ENCODE assay signal across 18 cellular contexts in the genomic region with DNA sequence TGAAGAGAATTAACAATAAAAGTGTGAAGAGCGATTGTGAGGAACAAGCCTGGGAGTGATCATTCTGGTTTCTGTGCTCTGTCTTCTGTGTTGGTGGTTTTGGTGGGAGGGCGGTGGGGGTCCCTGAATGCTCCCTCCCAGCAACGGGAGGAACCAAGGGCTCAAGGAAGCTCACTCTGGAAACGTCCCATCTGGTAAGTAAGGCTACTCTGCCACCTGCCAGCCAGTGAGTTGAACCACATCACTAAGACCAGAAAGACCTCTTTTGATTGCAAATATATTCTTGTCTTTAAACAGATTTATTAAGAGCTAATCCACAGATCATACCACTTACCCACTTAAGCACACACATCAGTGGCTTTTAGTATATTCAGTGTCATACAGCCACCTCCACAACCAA.
DNase-seq lines count a peak whose midpoint lies in the region; ATAC-seq and TF ChIP-seq lines count a peak whose summit lies in the region.
"Had no signal": no experiment of that assay in that cellular context is flagged by ENCODE, and none has a peak within 500 bp of the region (broad histone marks: within the 10 kb centered on the region; RNA-seq: fewer than 3 reads in every experiment).

No MANE protein-coding gene starts in this region.

- no peak overlapping the region for H2BK120ac ChIP-seq in mesenchymal stem cell (ENCODE audit: low read depth, low read length)

- no peak for ATAC-seq in activated T-helper 17 cell treated with anti-CD3 and anti-CD28 coated beads, Interleukin-2, amount 50 U/mL, for 72 hours (replicated peaks)
- ATAC-seq: pancreas had no signal

- no peak overlapping the region for H3K23ac ChIP-seq in mesenchymal stem cell (ENCODE audit: low read length in 2 of 2)

- H2AK5ac ChIP-seq in mesenchymal stem cell (ENCODE audit: low read length, severe bottlenecking) = no peak overlapping the region

- H3K27me3 Mint-ChIP-seq in activated T-helper 17 cell treated with anti-CD3 and anti-CD28 coated beads, Interleukin-2, amount 50 U/mL, for 72 hours = no peaks in the 10 kb centered on the region
- H3K27me3 Mint-ChIP-seq: activated naive CD8-positive, alpha-beta T cell treated with anti-CD3 and anti-CD28 coated beads, Interleukin-2, amount 10 ng/mL, durations not matched to agents 7 days and 5 days had no signal

- no peak overlapping the region for H4K8ac ChIP-seq in mesenchymal stem cell (ENCODE audit: low read length)

- H3K27ac Mint-ChIP-seq in activated T-helper 17 cell treated with anti-CD3 and anti-CD28 coated beads, Interleukin-2, amount 50 U/mL, for 72 hours = no peak overlapping the region
- H3K27ac Mint-ChIP-seq: activated naive CD8-positive, alpha-beta T cell treated with anti-CD3 and anti-CD28 coated beads, Interleukin-2, amount 10 ng/mL, durations not matched to agents 7 days and 5 days; activated T-helper 1 cell treated with anti-CD3 and anti-CD28 coated beads, Interleukin-12 subunit alpha, Interleukin-12 subunit beta, Interleukin-2, Interleukin-4 antibody, amounts not matched to agents 30 ng/mL and 10 ng/mL and 1 ng/mL, durations not matched to agents 14 hours and 24 hours and 36 hours; B cell had no signal

- TF ChIP-seq CTCF in AG09319 (IDR thresholded peaks at IDR 0.05; ENCODE audit: low read depth, low read length) = peak; percentile 26
- TF ChIP-seq CTCF in GM12872 (IDR thresholded peaks at IDR 0.05; ENCODE audit: insufficient read depth, low read depth, low read length) = 0 out of 3 replicates have a peak, but pooled peaks have one; percentile 10
- TF ChIP-seq CTCF in WERI-Rb-1 (IDR thresholded peaks at IDR 0.05; ENCODE audit: low read depth, low read length) = peak; percentile 52
- peak; percentile 30 for TF ChIP-seq CTCF in fibroblast of the aortic adventitia (IDR thresholded peaks at IDR 0.05; ENCODE audit: insufficient read depth, low read length)

- no peaks in the 10 kb centered on the region for H3K4me1 ChIP-seq in mesenchymal stem cell (ENCODE audit: control insufficient read depth, insufficient read depth, low read depth, low read length)
- H3K4me1 ChIP-seq: heart left ventricle, pancreas had no signal

- WGBS in mesenchymal stem cell = 89% methylated on average over 3 of the region's 4 CpGs

- H2AFZ ChIP-seq in mesenchymal stem cell (ENCODE audit: low read depth, low read length) = no peak overlapping the region

- H3K36me3 Mint-ChIP-seq in activated T-helper 17 cell treated with anti-CD3 and anti-CD28 coated beads, Interleukin-2, amount 50 U/mL, for 72 hours (ENCODE audit: low read depth) = peaks cover 36% of the 10 kb centered on the region

- H2BK15ac ChIP-seq in mesenchymal stem cell (ENCODE audit: low read depth, poor library complexity, severe bottlenecking) = no peak overlapping the region

- H3K4me1 Mint-ChIP-seq in activated T-helper 17 cell treated with anti-CD3 and anti-CD28 coated beads, Interleukin-2, amount 50 U/mL, for 72 hours = no peaks in the 10 kb centered on the region
- H3K4me1 Mint-ChIP-seq: activated naive CD8-positive, alpha-beta T cell treated with anti-CD3 and anti-CD28 coated beads, Interleukin-2, amount 10 ng/mL, durations not matched to agents 7 days and 5 days had no signal

- H3K18ac ChIP-seq in mesenchymal stem cell (ENCODE audit: low read depth in 1 of 2, low read length in 2 of 2) = no peak overlapping the region

- DNase-seq in AG09319 (ENCODE audit: extremely low read depth, low read depth) (no peak), WERI-Rb-1 (no peak), fibroblast of the aortic adventitia (ENCODE audit: low read depth) (peak; percentile 30), mesenchymal stem cell (no peak)
- no peak for DNase-seq in stimulated activated CD4-positive, alpha-beta T cell treated with anti-CD3 and anti-CD28 coated beads, Interleukin-4, amount 100 ng/mL, for 4 hours
- DNase-seq: activated naive CD8-positive, alpha-beta T cell treated with anti-CD3 and anti-CD28 coated beads, Interleukin-2, amount 10 ng/mL, durations not matched to agents 7 days and 5 days; heart left ventricle; NCI-H187; NCI-H226; pancreas; SHP77; T-helper 2 cell had no signal

- no peaks in the 10 kb centered on the region for H3K79me1 ChIP-seq in mesenchymal stem cell (replicated peaks; ENCODE audit: low read length, poor library complexity, severe bottlenecking)

- no peaks in the 10 kb centered on the region for H3K9me3 Mint-ChIP-seq in activated T-helper 17 cell treated with anti-CD3 and anti-CD28 coated beads, Interleukin-2, amount 50 U/mL, for 72 hours
- H3K9me3 Mint-ChIP-seq: activated naive CD8-positive, alpha-beta T cell treated with anti-CD3 and anti-CD28 coated beads, Interleukin-2, amount 10 ng/mL, durations not matched to agents 7 days and 5 days; activated T-helper 1 cell treated with anti-CD3 and anti-CD28 coated beads, Interleukin-12 subunit alpha, Interleukin-12 subunit beta, Interleukin-2, Interleukin-4 antibody, amounts not matched to agents 30 ng/mL and 10 ng/mL and 1 ng/mL, durations not matched to agents 14 hours and 24 hours and 36 hours had no signal

- no peak overlapping the region for H2BK12ac ChIP-seq in mesenchymal stem cell (ENCODE audit: low read length in 2 of 2)

- H3K27ac ChIP-seq in WERI-Rb-1 = no peak overlapping the region
- H3K27ac ChIP-seq in mesenchymal stem cell (ENCODE audit: low read length, poor library complexity, severe bottlenecking) = no peak overlapping the region
- H3K27ac ChIP-seq: breast epithelium, heart left ventricle, pancreas had no signal

- no peaks in the 10 kb centered on the region for H3K36me3 ChIP-seq in WERI-Rb-1
- peaks cover 4 to 9% of the 10 kb centered on the region in 2 experiments for H3K36me3 ChIP-seq in mesenchymal stem cell (ENCODE audit: control insufficient read depth in 1 of 2, insufficient read depth in 2 of 2, low read depth in 1 of 2, low read length in 2 of 2)
- H3K36me3 ChIP-seq: breast epithelium, pancreas had no signal

- no peak overlapping the region for H2BK5ac ChIP-seq in mesenchymal stem cell (ENCODE audit: low read depth, low read length, poor library complexity, severe bottlenecking)

- H3K4me2 ChIP-seq in mesenchymal stem cell (ENCODE audit: low read length, poor library complexity, severe bottlenecking) = no peak overlapping the region

- H4K91ac ChIP-seq in mesenchymal stem cell (ENCODE audit: low read length) = no peak overlapping the region

- H3K4me3 ChIP-seq in WERI-Rb-1 (ENCODE audit: low read depth, low read length) (no peak overlapping the region), fibroblast of the aortic adventitia (ENCODE audit: low read depth, low read length) (no peak overlapping the region), mesenchymal stem cell (ENCODE audit: insufficient read depth in 1 of 2, low read depth in 1 of 2, low read length in 2 of 2) (no peak overlapping the region)
- H3K4me3 ChIP-seq: breast epithelium, heart left ventricle, lung, pancreas had no signal

- no peak overlapping the region for H3K4ac ChIP-seq in mesenchymal stem cell (ENCODE audit: low read depth in 1 of 2, low read length in 2 of 2)

- H3K9ac ChIP-seq in mesenchymal stem cell (ENCODE audit: low read length) = no peak overlapping the region

- no peaks in the 10 kb centered on the region for H3K9me3 ChIP-seq in WERI-Rb-1 (ENCODE audit: severe bottlenecking)
- H3K9me3 ChIP-seq in mesenchymal stem cell (ENCODE audit: control insufficient read depth, low read length) = no peaks in the 10 kb centered on the region
- H3K9me3 ChIP-seq: breast epithelium, heart left ventricle, pancreas had no signal

- peaks cover 15% of the 10 kb centered on the region for H3K27me3 ChIP-seq in WERI-Rb-1 (ENCODE audit: insufficient read depth, low read depth, severe bottlenecking)
- peaks cover 0 to 27% of the 10 kb centered on the region in 2 experiments for H3K27me3 ChIP-seq in mesenchymal stem cell (ENCODE audit: control insufficient read depth in 1 of 2, insufficient read depth in 1 of 2, low read length in 2 of 2)
- H3K27me3 ChIP-seq: breast epithelium, pancreas had no signal

- H3K4me3 Mint-ChIP-seq in activated T-helper 17 cell treated with anti-CD3 and anti-CD28 coated beads, Interleukin-2, amount 50 U/mL, for 72 hours = no peak overlapping the region
- H3K4me3 Mint-ChIP-seq: activated naive CD8-positive, alpha-beta T cell treated with anti-CD3 and anti-CD28 coated beads, Interleukin-2, amount 10 ng/mL, durations not matched to agents 7 days and 5 days; activated T-helper 1 cell treated with anti-CD3 and anti-CD28 coated beads, Interleukin-12 subunit alpha, Interleukin-12 subunit beta, Interleukin-2, Interleukin-4 antibody, amounts not matched to agents 30 ng/mL and 10 ng/mL and 1 ng/mL, durations not matched to agents 14 hours and 24 hours and 36 hours; B cell had no signal

- no peak overlapping the region for H3K14ac ChIP-seq in mesenchymal stem cell (ENCODE audit: low read length in 2 of 2)
